Comparison of ENCODE assay signal across 1 cellular context in the genomic region with DNA sequence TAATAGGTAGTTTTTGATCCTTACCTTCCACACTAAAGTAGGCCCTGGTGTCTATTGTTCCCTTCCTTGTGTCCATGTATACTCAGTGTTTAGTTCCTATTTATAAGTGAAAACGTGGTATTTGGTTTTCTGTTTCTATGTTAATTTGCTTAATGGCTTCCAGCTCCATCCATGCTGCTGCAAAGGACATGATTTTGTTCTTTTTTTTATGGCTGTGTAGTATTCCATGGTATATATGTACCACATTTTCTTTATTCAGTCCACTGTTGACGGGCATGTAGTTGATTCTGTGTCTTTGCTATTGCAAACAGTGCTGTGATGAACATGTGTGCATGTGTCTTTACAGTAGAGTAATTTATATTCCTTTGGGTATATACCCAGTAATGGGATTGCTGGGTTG.
A peak's percentile ranks its signal among the peaks of the same experiment; 100 is the strongest.
TF ChIP-seq lines count a peak whose summit lies in the region.

No MANE protein-coding gene starts in this region.

TF ChIP-seq in HEK293, 187 proteins besides CTCF, POLR2A, EP300 and RAD21:
- TF ChIP-seq, protein P1, sequence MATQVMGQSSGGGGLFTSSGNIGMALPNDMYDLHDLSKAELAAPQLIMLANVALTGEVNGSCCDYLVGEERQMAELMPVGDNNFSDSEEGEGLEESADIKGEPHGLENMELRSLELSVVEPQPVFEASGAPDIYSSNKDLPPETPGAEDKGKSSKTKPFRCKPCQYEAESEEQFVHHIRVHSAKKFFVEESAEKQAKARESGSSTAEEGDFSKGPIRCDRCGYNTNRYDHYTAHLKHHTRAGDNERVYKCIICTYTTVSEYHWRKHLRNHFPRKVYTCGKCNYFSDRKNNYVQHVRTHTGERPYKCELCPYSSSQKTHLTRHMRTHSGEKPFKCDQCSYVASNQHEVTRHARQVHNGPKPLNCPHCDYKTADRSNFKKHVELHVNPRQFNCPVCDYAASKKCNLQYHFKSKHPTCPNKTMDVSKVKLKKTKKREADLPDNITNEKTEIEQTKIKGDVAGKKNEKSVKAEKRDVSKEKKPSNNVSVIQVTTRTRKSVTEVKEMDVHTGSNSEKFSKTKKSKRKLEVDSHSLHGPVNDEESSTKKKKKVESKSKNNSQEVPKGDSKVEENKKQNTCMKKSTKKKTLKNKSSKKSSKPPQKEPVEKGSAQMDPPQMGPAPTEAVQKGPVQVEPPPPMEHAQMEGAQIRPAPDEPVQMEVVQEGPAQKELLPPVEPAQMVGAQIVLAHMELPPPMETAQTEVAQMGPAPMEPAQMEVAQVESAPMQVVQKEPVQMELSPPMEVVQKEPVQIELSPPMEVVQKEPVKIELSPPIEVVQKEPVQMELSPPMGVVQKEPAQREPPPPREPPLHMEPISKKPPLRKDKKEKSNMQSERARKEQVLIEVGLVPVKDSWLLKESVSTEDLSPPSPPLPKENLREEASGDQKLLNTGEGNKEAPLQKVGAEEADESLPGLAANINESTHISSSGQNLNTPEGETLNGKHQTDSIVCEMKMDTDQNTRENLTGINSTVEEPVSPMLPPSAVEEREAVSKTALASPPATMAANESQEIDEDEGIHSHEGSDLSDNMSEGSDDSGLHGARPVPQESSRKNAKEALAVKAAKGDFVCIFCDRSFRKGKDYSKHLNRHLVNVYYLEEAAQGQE (tag by site-specific recombination; IDR thresholded peaks at IDR 0.05), result no peak
- TF ChIP-seq ZNF146 (tag by site-specific recombination; IDR thresholded peaks at IDR 0.05), result peak; percentile 94
- no peak for TF ChIP-seq ZNF174 (tag by site-specific recombination; IDR thresholded peaks at IDR 0.05)
- TF ChIP-seq, protein P2, sequence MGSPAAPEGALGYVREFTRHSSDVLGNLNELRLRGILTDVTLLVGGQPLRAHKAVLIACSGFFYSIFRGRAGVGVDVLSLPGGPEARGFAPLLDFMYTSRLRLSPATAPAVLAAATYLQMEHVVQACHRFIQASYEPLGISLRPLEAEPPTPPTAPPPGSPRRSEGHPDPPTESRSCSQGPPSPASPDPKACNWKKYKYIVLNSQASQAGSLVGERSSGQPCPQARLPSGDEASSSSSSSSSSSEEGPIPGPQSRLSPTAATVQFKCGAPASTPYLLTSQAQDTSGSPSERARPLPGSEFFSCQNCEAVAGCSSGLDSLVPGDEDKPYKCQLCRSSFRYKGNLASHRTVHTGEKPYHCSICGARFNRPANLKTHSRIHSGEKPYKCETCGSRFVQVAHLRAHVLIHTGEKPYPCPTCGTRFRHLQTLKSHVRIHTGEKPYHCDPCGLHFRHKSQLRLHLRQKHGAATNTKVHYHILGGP (tag by site-specific recombination; IDR thresholded peaks at IDR 0.05), result no peak
- no peak for TF ChIP-seq SP7 (tag by site-specific recombination; IDR thresholded peaks at IDR 0.05)
